ENCODE assay signal across 15 cellular contexts in genomic region chr9:136648746-136649145, GRCh38. TPM values are rescaled to one million over a fixed set of nuclear protein-coding genes. Genes with fewer than 3 reads are reported as not detected.
DNase-seq lines count a peak whose midpoint lies in the region; ATAC-seq, FAIRE-seq and TF ChIP-seq lines count a peak whose summit lies in the region.
"Had no signal": no experiment of that assay in that cellular context is flagged by ENCODE, and none has a peak within 500 bp of the region (broad histone marks: within the 10 kb centered on the region; RNA-seq: fewer than 3 reads in every experiment).

No MANE protein-coding gene starts in this region.

- no peak overlapping the region for H3K27ac Mint-ChIP-seq in activated CD4-positive, alpha-beta memory T cell treated with anti-CD3 and anti-CD28 coated beads, Interleukin-2, amount 10 ng/mL, durations not matched to agents 7 days and 5 days
- H3K27ac Mint-ChIP-seq: activated B cell treated with CpG ODN at 0.5 μM for 24 hours; activated naive CD4-positive, alpha-beta T cell treated with anti-CD3 and anti-CD28 coated beads for 36 hours; immature natural killer cell had no signal

- TF ChIP-seq POLR2A in K562 (conservative IDR thresholded peaks at IDR 0.05) (no peak), spleen (IDR thresholded peaks at IDR 0.05) (no peak)

- H3K9me3 Mint-ChIP-seq in activated CD4-positive, alpha-beta memory T cell treated with anti-CD3 and anti-CD28 coated beads, Interleukin-2, amount 10 ng/mL, durations not matched to agents 7 days and 5 days: no peaks in the 10 kb centered on the region
- H3K9me3 Mint-ChIP-seq: activated B cell treated with CpG ODN at 0.5 μM for 24 hours; activated naive CD4-positive, alpha-beta T cell treated with anti-CD3 and anti-CD28 coated beads for 36 hours; immature natural killer cell had no signal

- H3K9ac ChIP-seq in K562 (ENCODE audit: insufficient read depth in 1 of 2, low read depth in 2 of 2, low read length in 2 of 2) (peak overlapping the region; percentile 17 to 79; a peak in 3 of 4 replicates), kidney (ENCODE audit: low read length in 2 of 2) (no peak overlapping the region)

- peak overlapping the region; percentile 89 for H2AFZ ChIP-seq in K562 (ENCODE audit: low read depth, low read length)

- TF ChIP-seq CTCF in K562 (IDR thresholded peaks at IDR 0.05 in 2 of 3, conservative IDR thresholded peaks at IDR 0.05 in 1 of 3; ENCODE audit: insufficient read depth in 2 of 3, low read depth in 1 of 3, low read length in 3 of 3): no peak
- TF ChIP-seq CTCF in kidney (IDR thresholded peaks at IDR 0.05; ENCODE audit: borderline replicate concordance, extremely low read depth, insufficient read depth): no peak
- TF ChIP-seq CTCF in spleen (IDR thresholded peaks at IDR 0.05 in 8 of 11, conservative IDR thresholded peaks at IDR 0.05 in 3 of 11): no peak

- no peaks in the 10 kb centered on the region for H3K4me1 Mint-ChIP-seq in activated CD4-positive, alpha-beta memory T cell treated with anti-CD3 and anti-CD28 coated beads, Interleukin-2, amount 10 ng/mL, durations not matched to agents 7 days and 5 days
- H3K4me1 Mint-ChIP-seq: immature natural killer cell had no signal

- H3K9me3 ChIP-seq in K562 (replicated peaks; ENCODE audit: control insufficient read depth, insufficient read depth, low read depth, low read length): no peaks in the 10 kb centered on the region
- H3K9me3 ChIP-seq in kidney (ENCODE audit: control insufficient read depth in 1 of 2, low read length in 2 of 2): no peaks in the 10 kb centered on the region
- no peaks in the 10 kb centered on the region for H3K9me3 ChIP-seq in spleen
- H3K9me3 ChIP-seq in effector memory CD4-positive, alpha-beta T cell (ENCODE audit: control insufficient read depth, low read length): no peaks in the 10 kb centered on the region
- H3K9me3 ChIP-seq: gastroesophageal sphincter, thoracic aorta had no signal

- no peaks in the 10 kb centered on the region for H3K9me1 ChIP-seq in K562 (ENCODE audit: control insufficient read depth, insufficient read depth, low read length)

- BruUV-seq in K562 (replicated peaks; lab: Mats Ljungman, UMichigan): no TSS peak

- H3K36me3 ChIP-seq in K562 (ENCODE audit: control insufficient read depth, insufficient read depth, low read length) (no peaks in the 10 kb centered on the region), kidney (ENCODE audit: control insufficient read depth in 1 of 2, insufficient read depth in 2 of 2, low read length in 2 of 2) (no peaks in the 10 kb centered on the region), spleen (no peaks in the 10 kb centered on the region)
- H3K36me3 ChIP-seq in effector memory CD4-positive, alpha-beta T cell (ENCODE audit: control insufficient read depth, insufficient read depth, low read length): no peaks in the 10 kb centered on the region
- H3K36me3 ChIP-seq: gastroesophageal sphincter, thoracic aorta had no signal

- H3K36me3 Mint-ChIP-seq in activated CD4-positive, alpha-beta memory T cell treated with anti-CD3 and anti-CD28 coated beads, Interleukin-2, amount 10 ng/mL, durations not matched to agents 7 days and 5 days (ENCODE audit: low read depth): no peaks in the 10 kb centered on the region
- H3K36me3 Mint-ChIP-seq: immature natural killer cell had no signal

- FAIRE-seq in K562 (lab: Jason Lieb, UNC) (no peak), kidney (lab: Jason Lieb, UNC) (no peak)
- FAIRE-seq: GM12892 had no signal

- H3K27ac ChIP-seq in K562 (ENCODE audit: extremely low read depth, low read depth, low read length) (peak overlapping the region; percentile 11; the same call in 1 of the 3 replicates), kidney (ENCODE audit: low read depth in 2 of 2, low read length in 2 of 2) (peak overlapping the region; percentile 14 to 63), spleen (peak overlapping the region in 6 of 8 donors; percentile 51 to 84 (median 66))
- no peak overlapping the region for H3K27ac ChIP-seq in effector memory CD4-positive, alpha-beta T cell (ENCODE audit: insufficient read depth, low read length, poor library complexity, severe bottlenecking)
- H3K27ac ChIP-seq: thoracic aorta had no signal

- in situ Hi-C loops in K562 (cut with MboI): loop anchor here (25.0 kb wide), 1 partner anchor 311 kb away; the partner anchor contains the start of gene GPSM1

- no peak for TF ChIP-seq EP300 in K562 (IDR thresholded peaks at IDR 0.05; ENCODE audit: low read length)

- no peak overlapping the region for H3K4me3 Mint-ChIP-seq in activated CD4-positive, alpha-beta memory T cell treated with anti-CD3 and anti-CD28 coated beads, Interleukin-2, amount 10 ng/mL, durations not matched to agents 7 days and 5 days
- H3K4me3 Mint-ChIP-seq: activated B cell treated with CpG ODN at 0.5 μM for 24 hours; activated naive CD4-positive, alpha-beta T cell treated with anti-CD3 and anti-CD28 coated beads for 36 hours; immature natural killer cell had no signal

- ATAC-seq in K562: no peak
- no peak for ATAC-seq in HG03342 (IDR thresholded peaks at IDR 0.05; ENCODE audit: unreplicated experiment)
- ATAC-seq in GM21717 (IDR thresholded peaks at IDR 0.05; ENCODE audit: unreplicated experiment): no peak
- ATAC-seq: gastroesophageal sphincter had no signal

- H4K20me1 ChIP-seq in K562 (replicated peaks; ENCODE audit: control insufficient read depth, insufficient read depth, low read length): no peaks in the 10 kb centered on the region

- H3K4me3 ChIP-seq in K562: no peak overlapping the region
- H3K4me3 ChIP-seq in kidney (ENCODE audit: low read length in 2 of 2): no peak overlapping the region
- H3K4me3 ChIP-seq in spleen: peak overlapping the region in 1 of 8 donors; percentile 21
- no peak overlapping the region for H3K4me3 ChIP-seq in effector memory CD4-positive, alpha-beta T cell (ENCODE audit: insufficient read depth, low read depth, low read length, poor library complexity, severe bottlenecking)
- H3K4me3 ChIP-seq: gastroesophageal sphincter, thoracic aorta had no signal

- intact Hi-C loops in K562 (cut with micrococcal nuclease) (loop anchor here (5.0 kb wide), 1 partner anchor 44 kb away; no protein-coding TSS in a partner anchor), kidney (cut with DNase I) (no loop called here), spleen (cut with DNase I; ENCODE audit: low total_unique reads) (no loop called here)

- 60% methylated on average over 15 of the region's 17 CpGs for WGBS in K562 (ENCODE audit: insufficient coverage, low coverage, missing lambda C conversion rate)
- 11 to 22% (median 18%) methylated on average over 15 to 17 of the region's 17 CpGs for WGBS in spleen, 5 donors

- H3K79me2 ChIP-seq in K562 (ENCODE audit: control insufficient read depth, insufficient read depth, low read length): peaks cover 31% of the 10 kb centered on the region

- DNase-seq in KG1 (lab: John Stamatoyannopoulos, UW) (peak; percentile 54), K562 (ENCODE audit: extremely low read depth in 1 of 4, low spot score in 3 of 4) (peak in 1 of 4 experiments; percentile 49), kidney (peak; percentile 89), spleen (peak; percentile 87)
- DNase-seq in effector memory CD4-positive, alpha-beta T cell: no peak
- DNase-seq in activated CD4-positive, alpha-beta memory T cell treated with anti-CD3 and anti-CD28 coated beads, Interleukin-2, amount 10 ng/mL, durations not matched to agents 7 days and 5 days: no peak
- DNase-seq: activated B cell treated with CpG ODN at 0.5 μM for 24 hours; activated naive CD4-positive, alpha-beta T cell treated with anti-CD3 and anti-CD28 coated beads for 36 hours; C1 segment of cervical spinal cord; immature natural killer cell had no signal

- POLR2A ChIA-PET in K562 (lab: Yijun Ruan, JAX): interaction anchor here (1.8 kb wide), 1 partner anchor 24 kb away, joined by 6 read pairs; no protein-coding TSS in a partner anchor
- POLR2A ChIA-PET in activated CD4-positive, alpha-beta memory T cell treated with anti-CD3 and anti-CD28 coated beads, Interleukin-2, amount 10 ng/mL, durations not matched to agents 7 days and 5 days (lab: Charles Lee): interaction anchor here (0.6 kb wide), 1 partner anchor 159 kb away, joined by 3 read pairs; no protein-coding TSS in a partner anchor

- H3K4me2 ChIP-seq in K562 (ENCODE audit: insufficient read depth, low read length): peak overlapping the region; percentile 54

- H3K4me1 ChIP-seq in K562 (replicated peaks in 1 of 2; ENCODE audit: control insufficient read depth in 2 of 2, insufficient read depth in 2 of 2, low read length in 2 of 2): peaks cover 37 to 45% of the 10 kb centered on the region in 2 experiments
- H3K4me1 ChIP-seq in kidney (ENCODE audit: control insufficient read depth in 1 of 2, insufficient read depth in 1 of 2, low read depth in 1 of 2, low read length in 2 of 2): peaks cover 0 to 11% of the 10 kb centered on the region in 2 donors
- H3K4me1 ChIP-seq in spleen: peaks cover 22 to 79% (median 60%) of the 10 kb centered on the region in 6 donors
- peaks cover 8% of the 10 kb centered on the region for H3K4me1 ChIP-seq in effector memory CD4-positive, alpha-beta T cell (ENCODE audit: control insufficient read depth, insufficient read depth, low read length, poor library complexity, severe bottlenecking)

- no peaks in the 10 kb centered on the region for H3K27me3 ChIP-seq in K562 (ENCODE audit: control insufficient read depth in 2 of 2, insufficient read depth in 2 of 2, low read length in 2 of 2)
- peaks cover 0 to 69% (median 27%) of the 10 kb centered on the region in 7 donors for H3K27me3 ChIP-seq in spleen (replicated peaks in 1 of 7)
- peaks cover 24% of the 10 kb centered on the region for H3K27me3 ChIP-seq in effector memory CD4-positive, alpha-beta T cell (replicated peaks; ENCODE audit: control insufficient read depth, insufficient read depth, low read length, poor library complexity, severe bottlenecking)

- no peak for TF ChIP-seq RAD21 in K562 (CRISPR knock-in tag; conservative IDR thresholded peaks at IDR 0.05 in 1 of 2, IDR thresholded peaks at IDR 0.05 in 1 of 2)

- peaks cover 23% of the 10 kb centered on the region for H3K27me3 Mint-ChIP-seq in activated CD4-positive, alpha-beta memory T cell treated with anti-CD3 and anti-CD28 coated beads, Interleukin-2, amount 10 ng/mL, durations not matched to agents 7 days and 5 days

- CTCF ChIA-PET in K562 (lab: Yijun Ruan, JAX; ENCODE audit: low intra/inter-chr PET ratio): no interaction called here
- CTCF ChIA-PET in activated CD4-positive, alpha-beta memory T cell treated with anti-CD3 and anti-CD28 coated beads, Interleukin-2, amount 10 ng/mL, durations not matched to agents 7 days and 5 days (lab: Charles Lee): no interaction called here

RNA-seq across cellular contexts. Expression of gene EGFL7, which starts 14.0 kb away (rescaled TPM):
- total RNA-seq in K562 (2011; cell fraction: chromatin; rRNA removed; ENCODE audit: low replicate concordance): 149 and 838 TPM in 2 replicates
- total RNA-seq in K562 (2011; cell fraction: nucleolus; rRNA removed): 1,169 and 1,462 TPM in 2 replicates
- 493 and 520 TPM in 2 replicates for total RNA-seq in K562 (2011; cell fraction: nucleoplasm; rRNA removed)
- 217 and 294 TPM in 2 replicates for total RNA-seq in K562 (2014; rRNA removed)
- total RNA-seq in K562 (2014; rRNA removed; fragmentation: Illumina TruSeq; extraction: Trizol): 6.6 and 10.2 TPM in 2 replicates
- 55.3 and 55.5 TPM in 2 replicates for total RNA-seq in K562 (2015; rRNA removed; fragmentation: Illumina TruSeq; extraction: Trizol)
- 213 and 225 TPM in 2 replicates for total RNA-seq in K562 (2021)
- 220 and 305 TPM in 2 replicates for polyA plus RNA-seq in K562 (2011; rRNA removed)
- 390 and 1,175 TPM in 2 replicates for polyA plus RNA-seq in K562 (2011; cell fraction: cytosol; rRNA removed)
- 1,734 and 4,262 TPM in 2 replicates for polyA plus RNA-seq in K562 (2011; cell fraction: nucleus; rRNA removed)
- polyA plus RNA-seq in K562 (2012): 148 and 194 TPM in 2 replicates
- polyA plus RNA-seq in K562 (2014; fragmentation: Illumina TruSeq; extraction: Trizol): 16.3 and 110 TPM in 2 replicates
- polyA plus RNA-seq in K562 (2014; fragmentation: Nextera tagmentation; extraction: Ambion mirVana): 10 to 100 TPM in 1 of 2 experiments, 1 to 10 TPM in 1; 1.5 to 10.9 TPM
- 286 and 294 TPM in 2 replicates for polyA plus RNA-seq in K562 (2014; rRNA removed)
- 33.5 and 52.0 TPM in 2 replicates for polyA minus RNA-seq in K562 (2011; rRNA and poly(A)+ RNA removed)
- 222 and 294 TPM in 2 replicates for polyA minus RNA-seq in K562 (2011; cell fraction: cytosol; rRNA and poly(A)+ RNA removed)
- polyA minus RNA-seq in K562 (2011; cell fraction: nucleus; rRNA and poly(A)+ RNA removed): 630 and 998 TPM in 2 replicates
- total RNA-seq in kidney: 140 TPM
- 137 TPM for polyA plus RNA-seq in kidney (ENCODE audit: insufficient read depth, low read depth, low replicate concordance)
- total RNA-seq in spleen: 100 to 1,000 TPM; 132 to 246 (median 179) TPM
- polyA plus RNA-seq in spleen: 100 to 1,000 TPM; 169 to 522 (median 409) TPM
- under 1 TPM; 0.28 to 0.30 TPM for total RNA-seq in activated CD4-positive, alpha-beta memory T cell treated with anti-CD3 and anti-CD28 coated beads, Interleukin-2, amount 10 ng/mL, durations not matched to agents 7 days and 5 days
- total RNA-seq: activated B cell treated with CpG ODN at 0.5 μM for 24 hours had no signal

RNA-seq across cellular contexts. Expression of gene AGPAT2, which starts 38.5 kb away (rescaled TPM):
- total RNA-seq in K562 (2011; cell fraction: chromatin; rRNA removed; ENCODE audit: low replicate concordance): 18.6 and 52.7 TPM in 2 replicates
- 77.5 and 84.7 TPM in 2 replicates for total RNA-seq in K562 (2011; cell fraction: nucleolus; rRNA removed)
- 39.6 and 45.3 TPM in 2 replicates for total RNA-seq in K562 (2011; cell fraction: nucleoplasm; rRNA removed)
- 45.5 and 56.5 TPM in 2 replicates for total RNA-seq in K562 (2014; rRNA removed)
- 7.2 and 8.5 TPM in 2 replicates for total RNA-seq in K562 (2014; rRNA removed; fragmentation: Illumina TruSeq; extraction: Trizol)
- 27.7 and 31.8 TPM in 2 replicates for total RNA-seq in K562 (2015; rRNA removed; fragmentation: Illumina TruSeq; extraction: Trizol)
- total RNA-seq in K562 (2021): 52.6 and 54.5 TPM in 2 replicates
- polyA plus RNA-seq in K562 (2011; rRNA removed): 17.3 and 25.4 TPM in 2 replicates
- 37.8 and 64.3 TPM in 2 replicates for polyA plus RNA-seq in K562 (2011; cell fraction: cytosol; rRNA removed)
- polyA plus RNA-seq in K562 (2011; cell fraction: nucleus; rRNA removed): 26.1 and 33.3 TPM in 2 replicates
- polyA plus RNA-seq in K562 (2012): 34.3 and 52.5 TPM in 2 replicates
- 23.9 and 38.6 TPM in 2 replicates for polyA plus RNA-seq in K562 (2014; fragmentation: Illumina TruSeq; extraction: Trizol)
- polyA plus RNA-seq in K562 (2014; fragmentation: Nextera tagmentation; extraction: Ambion mirVana): under 1 TPM; 0.13 to 0.45 TPM
- 47.1 and 51.9 TPM in 2 replicates for polyA plus RNA-seq in K562 (2014; rRNA removed)
- 10.0 and 12.2 TPM in 2 replicates for polyA minus RNA-seq in K562 (2011; rRNA and poly(A)+ RNA removed)
- 19.5 and 23.0 TPM in 2 replicates for polyA minus RNA-seq in K562 (2011; cell fraction: cytosol; rRNA and poly(A)+ RNA removed)
- 21.4 and 30.0 TPM in 2 replicates for polyA minus RNA-seq in K562 (2011; cell fraction: nucleus; rRNA and poly(A)+ RNA removed)
- 83.6 TPM for total RNA-seq in kidney
- 73.4 TPM for polyA plus RNA-seq in kidney (ENCODE audit: insufficient read depth, low read depth, low replicate concordance)
- 10 to 100 TPM; 26.9 to 47.7 (median 40.4) TPM for total RNA-seq in spleen
- 10 to 100 TPM; 31.9 to 43.8 (median 35.1) TPM for polyA plus RNA-seq in spleen
- 10 to 100 TPM; 17.2 to 18.8 TPM for total RNA-seq in activated CD4-positive, alpha-beta memory T cell treated with anti-CD3 and anti-CD28 coated beads, Interleukin-2, amount 10 ng/mL, durations not matched to agents 7 days and 5 days

Comparison
In these comparisons a context has a peak if more than half of its experiments do, and no peak if none do; other contexts are left out.
1. DNase-seq: peak in KG1 (single experiment), kidney (single experiment) and spleen (single experiment); none in effector memory CD4-positive, alpha-beta T cell (0 of 3) and activated CD4-positive, alpha-beta memory T cell treated with anti-CD3 and anti-CD28 coated beads, Interleukin-2, amount 10 ng/mL, durations not matched to agents 7 days and 5 days (single experiment).
2. H3K9ac ChIP-seq: peak in K562 (2 of 2); none in kidney (0 of 2).
3. RNA of gene EGFL7, which starts 14.0 kb away (total RNA-seq): 6.6 to 1,462 TPM in K562, 132 to 246 TPM in spleen and 140 TPM in kidney (single experiment); 0.28 to 0.30 TPM in activated CD4-positive, alpha-beta memory T cell treated with anti-CD3 and anti-CD28 coated beads, Interleukin-2, amount 10 ng/mL, durations not matched to agents 7 days and 5 days; every median in the first group is over 4 times any median in the second.